In genomic region chr1:245436407-245436806, GRCh38 we compare ENCODE assay signal across 8 cellular contexts.
"Had no signal": no experiment of that assay in that cellular context is flagged by ENCODE, and none has a peak within 500 bp of the region (broad histone marks: within the 10 kb centered on the region; RNA-seq: fewer than 3 reads in every experiment).

No MANE protein-coding gene starts in this region.

- DNase-seq: IMR-90, KBM-7, KG1 had no signal

- H3K9ac ChIP-seq: KMS-11 had no signal

- ATAC-seq: HepG2 had no signal

- H3K4me1 Mint-ChIP-seq: IgD-negative memory B cell had no signal

- H3K27ac ChIP-seq: HL-60, KMS-11 had no signal

- H3K27ac Mint-ChIP-seq: IgD-negative memory B cell had no signal

- H3K4me2 ChIP-seq: KMS-11 had no signal

- H3K4me3 Mint-ChIP-seq: IgD-negative memory B cell had no signal

- FAIRE-seq: HepG2, HTR-8/SVneo had no signal
